In genomic region chr1:96995351-96995750, GRCh38 we compare ENCODE assay signal across 15 cellular contexts.
"Had no signal": no experiment of that assay in that cellular context is flagged by ENCODE, and none has a peak within 500 bp of the region (broad histone marks: within the 10 kb centered on the region; RNA-seq: fewer than 3 reads in every experiment).

No MANE protein-coding gene starts in this region.

- H3K27ac ChIP-seq: ascending aorta, hepatocyte, prostate gland, testis had no signal

- H3K4me3 ChIP-seq: ascending aorta, hepatocyte, lung, prostate gland, testis had no signal

- ATAC-seq: activated naive CD8-positive, alpha-beta T cell treated with anti-CD3 and anti-CD28 coated beads, Interleukin-2, amount 50 U/mL, for 24 hours; naive thymus-derived CD8-positive, alpha-beta T cell; stimulated activated naive CD8-positive, alpha-beta T cell treated with anti-CD3 and anti-CD28 coated beads, Interleukin-15, amount 100 ng/mL, for 72 hours had no signal

- H3K4me1 ChIP-seq: ascending aorta, prostate gland, testis had no signal

- H3K27me3 ChIP-seq: ascending aorta, hepatocyte, testis had no signal

- H3K9me3 ChIP-seq: ascending aorta, prostate gland, testis had no signal

- DNase-seq: activated CD4-positive, alpha-beta T cell treated with anti-CD3 and anti-CD28 coated beads for 48 hours; activated naive CD4-positive, alpha-beta T cell treated with Interleukin-2 at 50 U/mL for 16 hours; activated naive CD8-positive, alpha-beta T cell treated with anti-CD3 and anti-CD28 coated beads, Interleukin-2, amount 50 U/mL, for 24 hours; caudate nucleus; effector memory CD4-positive, alpha-beta T cell; kidney glomerular epithelial cell; naive thymus-derived CD8-positive, alpha-beta T cell; stimulated activated CD4-positive, alpha-beta T cell treated with anti-CD3 and anti-CD28 coated beads, Interleukin-15, amount 100 ng/mL, for 24 hours; stimulated activated CD4-positive, alpha-beta T cell treated with anti-CD3 and anti-CD28 coated beads, Interleukin-4, amount 100 ng/mL, for 24 hours; stimulated activated naive CD8-positive, alpha-beta T cell treated with anti-CD3 and anti-CD28 coated beads, Interleukin-15, amount 100 ng/mL, for 72 hours; testis had no signal

- H3K36me3 ChIP-seq: ascending aorta, prostate gland had no signal
